10 cellular contexts compared by ENCODE assay signal in the genomic region with DNA sequence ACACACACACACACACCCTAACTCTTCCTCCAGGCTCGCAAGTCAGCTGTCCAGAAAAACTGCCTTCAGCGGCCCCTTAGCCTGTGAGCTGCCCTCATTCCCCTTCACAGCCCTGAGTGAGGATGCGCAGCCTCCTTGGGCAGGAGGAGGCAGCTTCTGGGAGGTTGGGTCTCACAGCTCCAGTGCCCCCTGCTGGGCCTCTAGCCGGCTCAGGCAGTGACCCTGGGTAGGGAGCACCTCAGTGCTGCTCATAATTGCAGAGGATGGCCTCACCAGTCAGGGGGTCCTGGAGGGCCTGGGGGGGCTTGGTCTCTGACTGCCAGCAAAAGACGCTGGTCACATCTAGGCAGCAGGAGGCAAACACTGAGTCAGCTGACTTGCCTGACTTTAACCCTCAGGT. TPM values are rescaled to one million over a fixed set of nuclear protein-coding genes. Genes with fewer than 3 reads are reported as not detected.
DNase-seq lines count a peak whose midpoint lies in the region; ATAC-seq, FAIRE-seq and TF ChIP-seq lines count a peak whose summit lies in the region.
"Had no signal": no experiment of that assay in that cellular context is flagged by ENCODE, and none has a peak within 500 bp of the region (broad histone marks: within the 10 kb centered on the region; RNA-seq: fewer than 3 reads in every experiment).

No MANE protein-coding gene starts in this region.

- peaks cover 52% of the 10 kb centered on the region for H3K27me3 ChIP-seq in cardiac muscle cell

- H3K36me3 Mint-ChIP-seq in WTC11: 0 out of 2 replicates have a peak, but pooled peaks cover 2% of the 10 kb centered on the region
- H3K36me3 Mint-ChIP-seq in type B pancreatic cell: no peaks in the 10 kb centered on the region

- DNase-seq in cardiac muscle cell (ENCODE audit: low read depth in 1 of 2, low spot score in 1 of 2) (peak in 1 of 2 donors; percentile 32), Right ventricle myocardium inferior (ENCODE audit: missing footprints) (no peak), WTC11 (ENCODE audit: low spot score) (peak; percentile 46), iPS-NIHi7 (ENCODE audit: extremely low spot score) (peak; percentile 56), type B pancreatic cell (ENCODE audit: extremely low spot score, unreplicated experiment) (no peak), GM19239 (ENCODE audit: insufficient read length, low spot score) (no peak)

- ATAC-seq in Right ventricle myocardium inferior (no peak), WTC11 (peak; percentile 53), HG02623 (IDR thresholded peaks at IDR 0.05; ENCODE audit: unreplicated experiment) (no peak), GM21515 (IDR thresholded peaks at IDR 0.05; ENCODE audit: unreplicated experiment) (no peak)

- POLR2A ChIA-PET in WTC11 (lab: Charles Lee): interaction anchor here (0.7 kb wide), 1 partner anchor 60 kb away, joined by 3 read pairs; a partner anchor contains a TSS

- intact Hi-C loops in Right ventricle myocardium inferior (cut with DNase I): no loop called here

- no peaks in the 10 kb centered on the region for H3K36me3 ChIP-seq in cardiac muscle cell

- no peak overlapping the region for H3K27ac ChIP-seq in cardiac muscle cell

- CTCF ChIA-PET in WTC11 (lab: Charles Lee): interaction anchor here (0.6 to 3.7 kb wide), 5 partner anchors 54 to 531 kb away, joined by 3 to 20 read pairs (median 4); no protein-coding TSS in a partner anchor

- peak overlapping the region; percentile 68 for H3K4me3 Mint-ChIP-seq in WTC11
- peak overlapping the region; percentile 59 for H3K4me3 Mint-ChIP-seq in type B pancreatic cell

- H3K4me1 Mint-ChIP-seq in WTC11: no peaks in the 10 kb centered on the region
- H3K4me1 Mint-ChIP-seq in type B pancreatic cell (ENCODE audit: unreplicated experiment): peaks cover 5% of the 10 kb centered on the region

- TF ChIP-seq CTCF in cardiac muscle cell (IDR thresholded peaks at IDR 0.05; ENCODE audit: low read depth, low read length) (peak; percentile 38), WTC11 (IDR thresholded peaks at IDR 0.05) (no peak), type B pancreatic cell (conservative IDR thresholded peaks at IDR 0.05) (peak; percentile 26)

- no peak overlapping the region for H3K4me3 ChIP-seq in cardiac muscle cell

- FAIRE-seq in GM19239 (lab: Jason Lieb, UNC): no peak
- FAIRE-seq: endothelial cell of umbilical vein, RCC 7860 had no signal

- no peaks in the 10 kb centered on the region for H3K4me1 ChIP-seq in cardiac muscle cell (ENCODE audit: low read depth)

- H3K9me3 Mint-ChIP-seq in WTC11: peaks cover 8% of the 10 kb centered on the region
- H3K9me3 Mint-ChIP-seq in type B pancreatic cell: peaks cover 3% of the 10 kb centered on the region

- H3K27ac Mint-ChIP-seq in WTC11: no peak overlapping the region
- H3K27ac Mint-ChIP-seq in type B pancreatic cell: peak overlapping the region; percentile 50

- no peaks in the 10 kb centered on the region for H3K9me3 ChIP-seq in cardiac muscle cell (ENCODE audit: low read depth)

- peaks cover 19% of the 10 kb centered on the region for H3K27me3 Mint-ChIP-seq in WTC11 (ENCODE audit: low read depth)
- H3K27me3 Mint-ChIP-seq in type B pancreatic cell: peaks cover 46% of the 10 kb centered on the region

TF ChIP-seq in WTC11, 78 proteins besides CTCF, POLR2A, EP300 and RAD21 (continues in another document):
- TF ChIP-seq FOXK1 (CRISPR knock-in tag; IDR thresholded peaks at IDR 0.05) (no peak), ZNF219 (CRISPR knock-in tag; IDR thresholded peaks at IDR 0.05; ENCODE audit: borderline replicate concordance) (no peak), GABPB1 (CRISPR knock-in tag; IDR thresholded peaks at IDR 0.05) (peak; percentile 37; the same call in 1 of the 2 replicates), ZNF263 (CRISPR knock-in tag; IDR thresholded peaks at IDR 0.05; ENCODE audit: low read depth) (peak; percentile 81), HMGA2 (CRISPR knock-in tag; IDR thresholded peaks at IDR 0.05) (no peak), TEAD4 (CRISPR knock-in tag; IDR thresholded peaks at IDR 0.05) (no peak)
- TF ChIP-seq, protein P1, sequence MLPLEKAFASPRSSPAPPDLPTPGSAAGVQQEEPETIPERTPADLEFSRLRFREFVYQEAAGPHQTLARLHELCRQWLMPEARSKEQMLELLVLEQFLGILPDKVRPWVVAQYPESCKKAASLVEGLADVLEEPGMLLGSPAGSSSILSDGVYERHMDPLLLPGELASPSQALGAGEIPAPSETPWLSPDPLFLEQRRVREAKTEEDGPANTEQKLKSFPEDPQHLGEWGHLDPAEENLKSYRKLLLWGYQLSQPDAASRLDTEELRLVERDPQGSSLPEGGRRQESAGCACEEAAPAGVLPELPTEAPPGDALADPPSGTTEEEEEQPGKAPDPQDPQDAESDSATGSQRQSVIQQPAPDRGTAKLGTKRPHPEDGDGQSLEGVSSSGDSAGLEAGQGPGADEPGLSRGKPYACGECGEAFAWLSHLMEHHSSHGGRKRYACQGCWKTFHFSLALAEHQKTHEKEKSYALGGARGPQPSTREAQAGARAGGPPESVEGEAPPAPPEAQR (CRISPR knock-in tag; IDR thresholded peaks at IDR 0.05): no peak
- TF ChIP-seq, protein P2, sequence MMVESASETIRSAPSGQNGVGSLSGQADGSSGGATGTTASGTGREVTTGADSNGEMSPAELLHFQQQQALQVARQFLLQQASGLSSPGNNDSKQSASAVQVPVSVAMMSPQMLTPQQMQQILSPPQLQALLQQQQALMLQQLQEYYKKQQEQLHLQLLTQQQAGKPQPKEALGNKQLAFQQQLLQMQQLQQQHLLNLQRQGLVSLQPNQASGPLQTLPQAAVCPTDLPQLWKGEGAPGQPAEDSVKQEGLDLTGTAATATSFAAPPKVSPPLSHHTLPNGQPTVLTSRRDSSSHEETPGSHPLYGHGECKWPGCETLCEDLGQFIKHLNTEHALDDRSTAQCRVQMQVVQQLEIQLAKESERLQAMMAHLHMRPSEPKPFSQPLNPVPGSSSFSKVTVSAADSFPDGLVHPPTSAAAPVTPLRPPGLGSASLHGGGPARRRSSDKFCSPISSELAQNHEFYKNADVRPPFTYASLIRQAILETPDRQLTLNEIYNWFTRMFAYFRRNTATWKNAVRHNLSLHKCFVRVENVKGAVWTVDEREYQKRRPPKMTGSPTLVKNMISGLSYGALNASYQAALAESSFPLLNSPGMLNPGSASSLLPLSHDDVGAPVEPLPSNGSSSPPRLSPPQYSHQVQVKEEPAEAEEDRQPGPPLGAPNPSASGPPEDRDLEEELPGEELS (CRISPR knock-in tag; IDR thresholded peaks at IDR 0.05): 0 out of 2 replicates have a peak, but pooled peaks have one; percentile 42
- TF ChIP-seq, protein P3, sequence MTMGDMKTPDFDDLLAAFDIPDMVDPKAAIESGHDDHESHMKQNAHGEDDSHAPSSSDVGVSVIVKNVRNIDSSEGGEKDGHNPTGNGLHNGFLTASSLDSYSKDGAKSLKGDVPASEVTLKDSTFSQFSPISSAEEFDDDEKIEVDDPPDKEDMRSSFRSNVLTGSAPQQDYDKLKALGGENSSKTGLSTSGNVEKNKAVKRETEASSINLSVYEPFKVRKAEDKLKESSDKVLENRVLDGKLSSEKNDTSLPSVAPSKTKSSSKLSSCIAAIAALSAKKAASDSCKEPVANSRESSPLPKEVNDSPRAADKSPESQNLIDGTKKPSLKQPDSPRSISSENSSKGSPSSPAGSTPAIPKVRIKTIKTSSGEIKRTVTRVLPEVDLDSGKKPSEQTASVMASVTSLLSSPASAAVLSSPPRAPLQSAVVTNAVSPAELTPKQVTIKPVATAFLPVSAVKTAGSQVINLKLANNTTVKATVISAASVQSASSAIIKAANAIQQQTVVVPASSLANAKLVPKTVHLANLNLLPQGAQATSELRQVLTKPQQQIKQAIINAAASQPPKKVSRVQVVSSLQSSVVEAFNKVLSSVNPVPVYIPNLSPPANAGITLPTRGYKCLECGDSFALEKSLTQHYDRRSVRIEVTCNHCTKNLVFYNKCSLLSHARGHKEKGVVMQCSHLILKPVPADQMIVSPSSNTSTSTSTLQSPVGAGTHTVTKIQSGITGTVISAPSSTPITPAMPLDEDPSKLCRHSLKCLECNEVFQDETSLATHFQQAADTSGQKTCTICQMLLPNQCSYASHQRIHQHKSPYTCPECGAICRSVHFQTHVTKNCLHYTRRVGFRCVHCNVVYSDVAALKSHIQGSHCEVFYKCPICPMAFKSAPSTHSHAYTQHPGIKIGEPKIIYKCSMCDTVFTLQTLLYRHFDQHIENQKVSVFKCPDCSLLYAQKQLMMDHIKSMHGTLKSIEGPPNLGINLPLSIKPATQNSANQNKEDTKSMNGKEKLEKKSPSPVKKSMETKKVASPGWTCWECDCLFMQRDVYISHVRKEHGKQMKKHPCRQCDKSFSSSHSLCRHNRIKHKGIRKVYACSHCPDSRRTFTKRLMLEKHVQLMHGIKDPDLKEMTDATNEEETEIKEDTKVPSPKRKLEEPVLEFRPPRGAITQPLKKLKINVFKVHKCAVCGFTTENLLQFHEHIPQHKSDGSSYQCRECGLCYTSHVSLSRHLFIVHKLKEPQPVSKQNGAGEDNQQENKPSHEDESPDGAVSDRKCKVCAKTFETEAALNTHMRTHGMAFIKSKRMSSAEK (CRISPR knock-in tag; IDR thresholded peaks at IDR 0.05; ENCODE audit: borderline replicate concordance): no peak
- TF ChIP-seq, protein P4, sequence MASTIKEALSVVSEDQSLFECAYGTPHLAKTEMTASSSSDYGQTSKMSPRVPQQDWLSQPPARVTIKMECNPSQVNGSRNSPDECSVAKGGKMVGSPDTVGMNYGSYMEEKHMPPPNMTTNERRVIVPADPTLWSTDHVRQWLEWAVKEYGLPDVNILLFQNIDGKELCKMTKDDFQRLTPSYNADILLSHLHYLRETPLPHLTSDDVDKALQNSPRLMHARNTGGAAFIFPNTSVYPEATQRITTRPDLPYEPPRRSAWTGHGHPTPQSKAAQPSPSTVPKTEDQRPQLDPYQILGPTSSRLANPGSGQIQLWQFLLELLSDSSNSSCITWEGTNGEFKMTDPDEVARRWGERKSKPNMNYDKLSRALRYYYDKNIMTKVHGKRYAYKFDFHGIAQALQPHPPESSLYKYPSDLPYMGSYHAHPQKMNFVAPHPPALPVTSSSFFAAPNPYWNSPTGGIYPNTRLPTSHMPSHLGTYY (CRISPR knock-in tag; IDR thresholded peaks at IDR 0.05): no peak

RNA-seq across cellular contexts. Expression of a gene that starts 43.7 kb away (rescaled TPM):
- total RNA-seq in cardiac muscle cell: 4.2 and 4.8 TPM in 2 replicates
- 6.6 and 6.8 TPM in 2 replicates for polyA plus RNA-seq in cardiac muscle cell
- total RNA-seq in Right ventricle myocardium inferior: 1.5 TPM
- 11.3 to 12.8 TPM (median 12.1 TPM) in 3 replicates for total RNA-seq in WTC11 (2021)
- total RNA-seq in type B pancreatic cell (ENCODE audit: low replicate concordance): 6.2 and 9.3 TPM in 2 replicates

RNA-seq across cellular contexts. Expression of a gene that starts 44.1 kb away (rescaled TPM):
- total RNA-seq in cardiac muscle cell (6.0 and 10.0 TPM in 2 replicates), Right ventricle myocardium inferior (2.2 TPM), WTC11 (2021) (7.0 to 9.2 TPM (median 8.6 TPM) in 3 replicates), type B pancreatic cell (ENCODE audit: low replicate concordance) (18.8 and 24.4 TPM in 2 replicates)
- 5.4 and 5.5 TPM in 2 replicates for polyA plus RNA-seq in cardiac muscle cell

RNA-seq across cellular contexts. Expression of a gene that starts 59.7 kb away (rescaled TPM):
- total RNA-seq in cardiac muscle cell (17.4 and 23.7 TPM in 2 replicates), Right ventricle myocardium inferior (5.4 TPM), WTC11 (2021) (10.2 to 12.1 TPM (median 11.5 TPM) in 3 replicates), type B pancreatic cell (ENCODE audit: low replicate concordance) (22.9 and 31.6 TPM in 2 replicates)
- 23.2 and 29.2 TPM in 2 replicates for polyA plus RNA-seq in cardiac muscle cell

Comparison
In these comparisons a context has a peak if more than half of its experiments do, and no peak if none do; other contexts are left out.
1. DNase-seq: peak in WTC11 (single experiment) and iPS-NIHi7 (single experiment); none in Right ventricle myocardium inferior (single experiment), type B pancreatic cell (single experiment) and GM19239 (single experiment).